In the genomic region with DNA sequence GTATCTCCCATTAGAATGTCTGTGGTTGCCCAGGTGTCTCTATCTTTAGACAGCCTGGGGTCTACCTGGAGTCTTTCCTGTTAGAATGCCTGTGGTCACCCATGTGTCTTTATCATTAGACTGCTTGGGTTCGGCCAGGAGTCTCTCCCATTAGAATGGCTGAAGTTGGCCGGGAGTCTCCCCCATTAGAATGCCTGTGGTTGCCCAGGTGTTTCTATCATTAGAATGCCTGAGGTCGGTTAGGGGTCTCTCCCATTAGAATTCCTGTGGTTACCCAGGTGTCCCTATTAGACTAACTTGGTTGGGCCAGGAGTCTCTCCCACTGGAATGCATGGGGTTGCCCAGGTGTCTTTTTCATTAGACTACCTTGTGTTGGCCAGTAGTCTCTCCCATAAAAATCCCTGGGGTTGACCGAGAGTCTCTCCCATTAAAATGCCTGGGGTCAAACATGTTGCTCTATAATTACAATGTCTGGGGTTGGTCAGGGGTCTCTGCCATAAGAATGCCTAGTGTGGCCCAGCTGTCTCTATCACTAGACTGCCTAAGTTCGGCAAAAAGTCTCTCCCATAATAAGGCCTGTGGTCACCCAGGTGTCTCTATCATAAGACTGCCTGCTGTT, we compare ENCODE assay signal across 16 cellular contexts.
DNase-seq lines count a peak whose midpoint lies in the region; ATAC-seq and TF ChIP-seq lines count a peak whose summit lies in the region.
"Had no signal": no experiment of that assay in that cellular context is flagged by ENCODE, and none has a peak within 500 bp of the region (broad histone marks: within the 10 kb centered on the region; RNA-seq: fewer than 3 reads in every experiment).

No MANE protein-coding gene starts in this region.

- H3K79me2 ChIP-seq in MM.1S (ENCODE audit: low read length), result no peaks in the 10 kb centered on the region

- no peaks in the 10 kb centered on the region for H3K9me3 ChIP-seq in MM.1S (replicated peaks; ENCODE audit: insufficient read depth, low read length)

- no peak overlapping the region for H2AFZ ChIP-seq in MM.1S (ENCODE audit: low read length)
- H2AFZ ChIP-seq: GM23248 had no signal

- H3K4me3 ChIP-seq in MM.1S (ENCODE audit: low read length), result no peak overlapping the region
- H3K4me3 ChIP-seq: BLaER1, GM23248 had no signal

- peak overlapping the region; percentile 16; the same call in 1 of the 2 replicates for H3K27ac ChIP-seq in MM.1S (ENCODE audit: low read length)
- H3K27ac ChIP-seq: BLaER1, GM23248 had no signal

- no peak for TF ChIP-seq CTCF in MM.1S (IDR thresholded peaks at IDR 0.05; ENCODE audit: low read length)

- peaks cover 7% of the 10 kb centered on the region for H3F3A ChIP-seq in MM.1S (ENCODE audit: insufficient read depth, low read length)

- no peak overlapping the region for H3K9ac ChIP-seq in MM.1S (ENCODE audit: low read length)
- H3K9ac ChIP-seq: BLaER1, GM23248 had no signal

- H3K36me3 ChIP-seq in MM.1S (replicated peaks; ENCODE audit: insufficient read depth, low read length), result no peaks in the 10 kb centered on the region

- in situ Hi-C loops in KBM-7 (cut with MboI; ENCODE audit: low pct_unique_long_range_greater_than_20kb, low sequenced_read_pairs), result no loop called here

- DNase-seq in MM.1S (peak; percentile 47), ecto neural progenitor cell (ENCODE audit: low spot score) (peak; percentile 11), left lobe of liver (ENCODE audit: low spot score) (peak; percentile 8), ureter (ENCODE audit: low spot score) (peak; percentile 1), KBM-7 (no peak), hepatic stellate cell (ENCODE audit: low spot score) (no peak)
- DNase-seq: 8988T; AML-193; CD8-positive, alpha-beta memory T cell; DMS53; GF-D8; GM23248; IMR-90 had no signal

- peak overlapping the region; percentile 11; the same call in 1 of the 2 replicates for H3K4me2 ChIP-seq in MM.1S (ENCODE audit: low read depth, low read length)
- H3K4me2 ChIP-seq: BLaER1 had no signal

- H3K4me1 ChIP-seq in MM.1S (ENCODE audit: low read length), result peaks cover 26% of the 10 kb centered on the region
- H3K4me1 ChIP-seq: BLaER1 had no signal

- H4K20me1 ChIP-seq in MM.1S (ENCODE audit: insufficient read depth, low read length), result no peaks in the 10 kb centered on the region
- H4K20me1 ChIP-seq: BLaER1 had no signal

- H3K9me2 ChIP-seq in MM.1S (replicated peaks; ENCODE audit: insufficient read depth, low read length), result no peaks in the 10 kb centered on the region

- no peak for ATAC-seq in left lobe of liver
- ATAC-seq in GM19328 (IDR thresholded peaks at IDR 0.05; ENCODE audit: unreplicated experiment), result no peak
- ATAC-seq: HCT116 had no signal

- H3K27me3 ChIP-seq in MM.1S (replicated peaks; ENCODE audit: insufficient read depth, low read length), result no peaks in the 10 kb centered on the region
- H3K27me3 ChIP-seq: BLaER1 had no signal

Comparison
In these comparisons a context has a peak if more than half of its experiments do, and no peak if none do; other contexts are left out.
1. DNase-seq: peak in MM.1S (single experiment), ecto neural progenitor cell (single experiment), left lobe of liver (single experiment) and ureter (single experiment); none in KBM-7 (single experiment) and hepatic stellate cell (single experiment).